ENCODE assay signal across 8 cellular contexts in the genomic region with DNA sequence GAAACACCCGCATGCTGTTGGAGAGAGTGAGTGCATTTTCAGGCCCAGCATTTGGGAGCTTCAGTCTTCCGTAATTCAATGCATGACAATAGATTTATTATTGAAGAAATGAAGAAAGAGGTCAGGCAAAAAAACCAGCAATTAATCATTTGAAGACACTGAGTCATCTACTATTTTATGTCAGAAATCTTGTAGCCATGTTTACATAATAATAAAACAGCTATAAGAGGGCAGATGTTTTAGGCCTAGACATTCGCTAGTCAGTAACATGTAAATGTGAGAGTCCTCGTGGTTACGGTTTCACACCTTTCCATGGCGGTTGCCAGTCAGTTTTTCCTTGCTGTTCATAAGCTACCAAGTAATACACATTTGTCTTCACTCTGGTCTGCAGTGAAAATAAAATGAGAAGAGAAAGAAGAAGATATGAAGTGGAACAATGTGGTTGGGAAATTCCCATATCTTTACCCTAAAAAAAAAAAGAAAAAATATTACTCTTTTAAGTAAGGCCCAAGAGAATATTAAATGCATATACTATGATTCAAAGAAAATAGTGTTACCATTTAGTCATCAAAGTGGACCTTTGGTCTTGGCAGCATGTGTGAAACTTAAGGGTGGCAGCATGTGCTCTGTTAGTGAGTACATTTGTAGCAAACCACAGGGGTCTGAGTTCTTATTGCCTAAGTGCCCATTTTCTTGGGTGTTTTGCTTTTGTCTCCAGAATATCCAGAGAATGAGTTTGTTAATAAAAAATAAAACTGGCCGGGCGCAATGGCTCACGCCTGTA.
DNase-seq lines count a peak whose midpoint lies in the region; ATAC-seq and TF ChIP-seq lines count a peak whose summit lies in the region.

No MANE protein-coding gene starts in this region.

- TF ChIP-seq POLR2A in ovary (IDR thresholded peaks at IDR 0.05), result no peak

- no peak overlapping the region for H3K27ac ChIP-seq in ovary

- ATAC-seq in GM18873 (IDR thresholded peaks at IDR 0.05; ENCODE audit: low FRiP score, unreplicated experiment) (peak; percentile 69), HG02884 (IDR thresholded peaks at IDR 0.05; ENCODE audit: unreplicated experiment) (peak; percentile 91), SK-N-SH treated with all-trans-retinoic acid at 6 μM for 48 hours (peak; percentile 24; the same call in 2 of the 3 replicates)

- DNase-seq in epithelial cell of esophagus (ENCODE audit: low read depth), result peak; percentile 57
- DNase-seq in stimulated activated CD8-positive, alpha-beta memory T cell treated with anti-CD3 and anti-CD28 coated beads, Interleukin-12 subunit alpha, Interleukin-12 subunit beta, amount 100 ng/mL, for 4 hours (ENCODE audit: low read depth), result peak; percentile 62
- DNase-seq in BE2C, result no peak
- DNase-seq in CD1c-positive myeloid dendritic cell (ENCODE audit: extremely low spot score), result no peak
- no peak for DNase-seq in ovary

- WGBS in ovary, 3 donors, result 87 to 96% (median 94%) methylated on average over 9 of the region's 9 CpGs

- no peaks in the 10 kb centered on the region for H3K9me3 ChIP-seq in BE2C
- H3K9me3 ChIP-seq in ovary, result no peaks in the 10 kb centered on the region

- H3K36me3 ChIP-seq in BE2C (no peaks in the 10 kb centered on the region), ovary (no peaks in the 10 kb centered on the region)

- no peak for TF ChIP-seq EP300 in ovary (IDR thresholded peaks at IDR 0.05)

- intact Hi-C loops in ovary (cut with DNase I), result no loop called here

- H3K4me1 ChIP-seq in BE2C (peaks cover 9% of the 10 kb centered on the region), ovary (ENCODE audit: insufficient read depth) (peaks cover 5% of the 10 kb centered on the region)

- H3K4me3 ChIP-seq in epithelial cell of esophagus (ENCODE audit: low read length) (no peak overlapping the region), BE2C (ENCODE audit: low read depth, low read length) (no peak overlapping the region), ovary (no peak overlapping the region)

- no peaks in the 10 kb centered on the region for H3K27me3 ChIP-seq in BE2C
- no peaks in the 10 kb centered on the region for H3K27me3 ChIP-seq in ovary

- no peak for TF ChIP-seq CTCF in epithelial cell of esophagus (IDR thresholded peaks at IDR 0.05; ENCODE audit: insufficient read depth, low read depth, low read length, missing control alignments)
- TF ChIP-seq CTCF in BE2C (IDR thresholded peaks at IDR 0.05; ENCODE audit: low read depth, low read length), result no peak
- no peak for TF ChIP-seq CTCF in ovary (IDR thresholded peaks at IDR 0.05)

TF ChIP-seq in SK-N-SH treated with all-trans-retinoic acid at 6 μM for 48 hours, 23 proteins besides CTCF, POLR2A, EP300 and RAD21:
- no peak for TF ChIP-seq GLIS3 (CRISPR knock-in tag; IDR thresholded peaks at IDR 0.05)
- no peak for TF ChIP-seq TSHZ2 (CRISPR knock-in tag; IDR thresholded peaks at IDR 0.05)

Comparison
In these comparisons a context has a peak if more than half of its experiments do, and no peak if none do; other contexts are left out.
1. ATAC-seq: peak in every context shown above with its lines; median percentile 91 in HG02884; 69 in GM18873; 24 in SK-N-SH treated with all-trans-retinoic acid at 6 μM for 48 hours.
2. DNase-seq: peak in epithelial cell of esophagus (single experiment) and stimulated activated CD8-positive, alpha-beta memory T cell treated with anti-CD3 and anti-CD28 coated beads, Interleukin-12 subunit alpha, Interleukin-12 subunit beta, amount 100 ng/mL, for 4 hours (single experiment); none in BE2C (single experiment), CD1c-positive myeloid dendritic cell (single experiment) and ovary (0 of 5).